Comparison of ENCODE assay signal across 24 cellular contexts in the genomic region with DNA sequence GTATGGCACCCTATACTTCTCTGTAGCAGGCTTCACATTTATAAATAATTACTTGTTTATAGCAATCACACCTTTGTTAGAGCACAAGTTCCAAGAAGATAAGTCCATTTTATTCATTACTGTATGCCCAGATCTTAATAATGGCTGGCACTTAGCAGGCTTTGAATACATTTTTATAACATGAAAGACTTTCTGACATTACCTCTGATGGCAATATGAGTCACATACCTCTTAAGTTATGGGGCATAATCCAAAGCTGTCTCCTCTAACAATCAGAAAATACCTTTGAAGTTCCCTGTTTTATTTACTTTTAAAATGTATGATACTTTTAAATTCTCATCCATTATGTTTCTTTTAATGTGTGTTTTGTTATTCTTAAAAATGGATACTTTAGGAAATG. TPM values are rescaled to one million over a fixed set of nuclear protein-coding genes. Genes with fewer than 3 reads are reported as not detected.
"Had no signal": no experiment of that assay in that cellular context is flagged by ENCODE, and none has a peak within 500 bp of the region (broad histone marks: within the 10 kb centered on the region; RNA-seq: fewer than 3 reads in every experiment).

No MANE protein-coding gene starts in this region.

- DNase-seq: hypothalamus; immature natural killer cell; kidney; left colon; left lung; lower lobe of right lung; mammary epithelial cell; mesenchymal stem cell; naive thymus-derived CD8-positive, alpha-beta T cell; nucleus accumbens; pancreas; posterior cingulate gyrus; retina; right cardiac atrium; spleen; stimulated activated CD4-positive, alpha-beta T cell treated with anti-CD3 and anti-CD28 coated beads, Interleukin-4, amount 100 ng/mL, for 24 hours; stimulated activated naive CD4-positive, alpha-beta T cell; uterus had no signal

- H3K36me3 ChIP-seq: left lung, lower lobe of right lung, pancreas, prostate gland, uterus had no signal

- H3K9me3 ChIP-seq: left lung, lower lobe of right lung, pancreas, prostate gland, spleen, tibial nerve, uterus had no signal

- H3K27ac ChIP-seq: left lung, lower lobe of right lung, pancreas, prostate gland, skin epidermis, spleen, tibial nerve, uterus had no signal

- ATAC-seq: left colon; left lung; lower lobe of right lung; naive thymus-derived CD8-positive, alpha-beta T cell; pancreas; right cardiac atrium; sciatic nerve; stimulated activated effector memory CD8-positive, alpha-beta T cell treated with anti-CD3 and anti-CD28 coated beads, Interleukin-12 subunit alpha, Interleukin-12 subunit beta, amount 100 ng/mL, for 72 hours had no signal

- H3K4me1 ChIP-seq: left lung, lower lobe of right lung, pancreas, prostate gland, uterus had no signal

- H3K4me3 ChIP-seq: left lung, lower lobe of right lung, pancreas, prostate gland, skin epidermis, spleen, tibial nerve, uterus had no signal

- H3K27me3 ChIP-seq: left lung, pancreas, spleen, tibial nerve, uterus had no signal

- FAIRE-seq: islet of Langerhans, kidney, pancreas had no signal

RNA-seq across cellular contexts. Expression of gene SCRG1, which starts 12.2 kb away (rescaled TPM):
- total RNA-seq: naive thymus-derived CD8-positive, alpha-beta T cell had no signal
- polyA plus RNA-seq: mammary epithelial cell; naive thymus-derived CD8-positive, alpha-beta T cell had no signal
